ENCODE assay signal across 27 cellular contexts in the genomic region with DNA sequence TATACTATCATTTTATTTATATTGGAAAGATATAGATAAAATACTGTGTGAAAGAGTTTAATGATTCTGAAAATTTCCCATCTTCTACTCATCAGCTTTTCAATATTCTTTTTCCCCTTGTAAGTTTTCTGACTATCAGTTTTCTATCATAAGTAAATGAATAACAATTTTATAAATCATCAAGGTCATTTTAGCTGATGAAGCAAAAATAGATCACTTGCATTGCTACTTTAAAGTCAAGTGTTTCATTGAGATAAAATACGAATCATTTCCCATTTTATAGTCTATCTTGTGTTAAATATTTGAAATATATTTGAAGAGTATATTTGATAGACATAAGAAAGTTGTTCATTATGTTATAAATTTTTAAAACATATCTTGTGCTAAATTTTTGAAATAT.
"Had no signal": no experiment of that assay in that cellular context is flagged by ENCODE, and none has a peak within 500 bp of the region (broad histone marks: within the 10 kb centered on the region; RNA-seq: fewer than 3 reads in every experiment).

No MANE protein-coding gene starts in this region.

- H3K79me2 ChIP-seq: hepatocyte had no signal

- ATAC-seq: left cardiac atrium; left lung; lower lobe of right lung; naive thymus-derived CD8-positive, alpha-beta T cell; pancreas; right cardiac atrium; stimulated activated memory B cell treated with anti-CD40 and anti-IgM and Interleukin-4, amounts not matched to agents 10 μg/mL and 1 μg/mL and 100 μg/mL, for 72 hours; stimulated activated naive CD8-positive, alpha-beta T cell treated with anti-CD3 and anti-CD28 coated beads, Interleukin-15, amount 100 ng/mL, for 72 hours had no signal

- DNase-seq: islet precursor cell; kidney glomerular epithelial cell; left cardiac atrium; left lung; lower lobe of right lung; mammary epithelial cell; mesenchymal stem cell; naive thymus-derived CD8-positive, alpha-beta T cell; nucleus accumbens; pancreas; posterior cingulate gyrus; retina; right cardiac atrium; sigmoid colon; stimulated activated CD4-positive, alpha-beta T cell treated with anti-CD3 and anti-CD28 coated beads, Interleukin-1b, Interleukin-23, amount 100 ng/mL, for 48 hours; stimulated activated CD4-positive, alpha-beta T cell treated with anti-CD3 and anti-CD28 coated beads, Interleukin-2, amount 100 ng/mL, for 48 hours; stimulated activated CD4-positive, alpha-beta T cell treated with anti-CD3 and anti-CD28 coated beads, Interleukin-4, amount 100 ng/mL, for 4 hours; stimulated activated CD8-positive, alpha-beta memory T cell treated with anti-CD3 and anti-CD28 coated beads, Interleukin-4, amount 100 ng/mL, for 48 hours; stimulated activated naive CD4-positive, alpha-beta T cell treated with Interleukin-2 at 50 U/mL for 16 hours; stimulated activated naive CD8-positive, alpha-beta T cell treated with anti-CD3 and anti-CD28 coated beads, Interleukin-15, amount 100 ng/mL, for 72 hours; substantia nigra; uterus had no signal

- H3K4me3 ChIP-seq: hepatocyte, left lung, lower lobe of right lung, pancreas, prostate gland, sigmoid colon, smooth muscle cell, tibial nerve, uterus had no signal

- H3K27ac ChIP-seq: hepatocyte, left lung, lower lobe of right lung, pancreas, prostate gland, sigmoid colon, tibial nerve, uterus had no signal

- H3K9me3 ChIP-seq: left lung, lower lobe of right lung, pancreas, prostate gland, sigmoid colon, tibial nerve, uterus had no signal

- H3K27me3 ChIP-seq: hepatocyte, left lung, pancreas, sigmoid colon, tibial nerve, uterus had no signal

- H2AFZ ChIP-seq: hepatocyte had no signal

- H3K4me1 ChIP-seq: left lung, lower lobe of right lung, pancreas, prostate gland, sigmoid colon, tibial nerve, uterus had no signal

- H3K36me3 ChIP-seq: left lung, lower lobe of right lung, pancreas, prostate gland, sigmoid colon, tibial nerve had no signal

- H3K4me2 ChIP-seq: hepatocyte, smooth muscle cell had no signal

- FAIRE-seq: pancreas had no signal
